8 cellular contexts compared by ENCODE assay signal in the genomic region with DNA sequence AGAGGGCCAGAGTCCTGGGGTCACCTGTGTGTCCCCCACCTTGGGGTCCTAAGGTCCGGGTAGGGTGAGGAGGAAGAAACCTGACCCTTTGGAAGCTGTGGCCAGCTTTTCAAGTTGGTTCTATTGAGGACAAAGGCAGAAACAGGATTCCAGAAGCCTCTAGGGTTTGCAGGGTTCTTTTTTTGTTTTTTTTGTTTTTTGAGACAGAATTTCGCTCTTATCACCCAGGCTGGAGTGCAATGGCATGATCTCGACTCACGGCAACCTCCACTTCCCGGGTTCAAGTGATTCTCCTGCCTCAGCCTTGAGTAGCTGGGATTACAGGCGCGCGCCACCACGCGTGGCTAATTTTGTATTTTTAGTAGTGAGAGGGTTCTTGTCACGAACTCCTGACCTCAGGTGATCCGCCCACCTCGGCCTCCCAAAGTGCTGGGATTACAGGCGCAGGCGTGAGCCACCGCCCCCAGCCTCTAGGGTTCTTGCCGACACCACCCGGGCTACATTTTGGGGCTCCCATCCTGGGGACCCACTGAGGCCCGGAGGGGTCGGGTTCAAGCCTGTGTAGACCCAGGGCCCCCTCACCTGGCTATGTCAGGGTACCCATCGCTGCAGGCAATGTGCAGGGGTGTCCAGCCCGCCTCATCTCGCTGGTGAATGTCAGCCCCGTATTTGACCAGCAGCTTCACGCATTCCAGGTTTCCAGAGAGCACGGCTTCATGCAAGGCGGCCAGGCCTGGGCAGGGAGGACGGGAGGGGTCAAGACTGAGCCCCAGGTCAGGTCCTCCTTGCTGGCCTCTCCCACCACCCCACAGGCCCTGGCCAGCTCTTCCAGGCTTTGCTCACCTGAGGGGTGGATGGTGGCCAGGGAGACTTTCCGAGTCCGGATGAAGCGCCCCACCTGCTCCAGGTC. TPM values are rescaled to one million over a fixed set of nuclear protein-coding genes. Genes with fewer than 3 reads are reported as not detected.
DNase-seq lines count a peak whose midpoint lies in the region; ATAC-seq and TF ChIP-seq lines count a peak whose summit lies in the region.

No MANE protein-coding gene starts in this region.

- H2AFZ ChIP-seq in Loucy (ENCODE audit: low read length) = peak overlapping the region; percentile 76; the same call in 1 of the 2 replicates

- no peak for ATAC-seq in natural killer cell

- H3K9me2 ChIP-seq in Loucy (replicated peaks; ENCODE audit: low read depth, low read length) = no peaks in the 10 kb centered on the region

- DNase-seq in BE2C = no peak
- DNase-seq in coronary artery (ENCODE audit: low spot score) = no peak
- DNase-seq in natural killer cell = no peak
- no peak for DNase-seq in D341Med (ENCODE audit: low spot score)
- no peak for DNase-seq in NCI-H226
- no peak for DNase-seq in mucosa of gallbladder (ENCODE audit: low spot score)
- DNase-seq in Kasumi-1 (lab: John Stamatoyannopoulos, UW) = no peak

- no peaks in the 10 kb centered on the region for H3F3A ChIP-seq in Loucy (ENCODE audit: low read depth)

- peak overlapping the region; percentile 81 to 94 for H3K27ac ChIP-seq in coronary artery

- H3K4me3 Mint-ChIP-seq in natural killer cell = peak overlapping the region; percentile 71

- H3K36me3 Mint-ChIP-seq in natural killer cell = no peaks in the 10 kb centered on the region

- H4K20me1 ChIP-seq in Loucy (ENCODE audit: insufficient read depth, low read length, poor library complexity, severe bottlenecking) = no peaks in the 10 kb centered on the region

- peak overlapping the region; percentile 98 for H3K9ac ChIP-seq in Loucy (ENCODE audit: low read depth, low read length, poor library complexity, severe bottlenecking)

- H3K4me1 Mint-ChIP-seq in natural killer cell = peaks cover 12 to 20% of the 10 kb centered on the region in 2 donors

- intact Hi-C loops in natural killer cell (cut with micrococcal nuclease) = loop anchor here (2.0 kb wide), 1 partner anchor 27 kb away; a partner anchor contains a TSS

- no peaks in the 10 kb centered on the region for H3K27me3 ChIP-seq in BE2C
- H3K27me3 ChIP-seq in Loucy (ENCODE audit: insufficient read depth, low read length, poor library complexity, severe bottlenecking) = no peaks in the 10 kb centered on the region

- peak overlapping the region; percentile 75 to 94 for H3K27ac Mint-ChIP-seq in natural killer cell

- peaks cover 40% of the 10 kb centered on the region for H3K79me2 ChIP-seq in Loucy (ENCODE audit: insufficient read depth, low read length)

- H3K4me3 ChIP-seq in BE2C (ENCODE audit: low read depth, low read length) (peak overlapping the region; percentile 87), Loucy (ENCODE audit: low read length, poor library complexity, severe bottlenecking) (peak overlapping the region; percentile 92), coronary artery (peak overlapping the region; percentile 91)

- H3K9me3 Mint-ChIP-seq in natural killer cell = no peaks in the 10 kb centered on the region

- no peak for TF ChIP-seq CTCF in BE2C (IDR thresholded peaks at IDR 0.05; ENCODE audit: low read depth, low read length)
- no peak for TF ChIP-seq CTCF in Loucy (conservative IDR thresholded peaks at IDR 0.05; ENCODE audit: low read length)
- TF ChIP-seq CTCF in coronary artery (IDR thresholded peaks at IDR 0.05) = no peak
- TF ChIP-seq CTCF in natural killer cell (IDR thresholded peaks at IDR 0.05) = no peak

- no peaks in the 10 kb centered on the region for H3K27me3 Mint-ChIP-seq in natural killer cell (ENCODE audit: low read depth in 2 of 2)

- no peaks in the 10 kb centered on the region for H3K4me1 ChIP-seq in BE2C
- peaks cover 17% of the 10 kb centered on the region for H3K4me1 ChIP-seq in Loucy (ENCODE audit: insufficient read depth, low read length, poor library complexity, severe bottlenecking)

- peak overlapping the region; percentile 89 for H3K4me2 ChIP-seq in Loucy (ENCODE audit: low read depth, low read length, poor library complexity, severe bottlenecking)

- no peaks in the 10 kb centered on the region for H3K36me3 ChIP-seq in BE2C
- H3K36me3 ChIP-seq in Loucy (ENCODE audit: insufficient read depth, low read length) = no peaks in the 10 kb centered on the region

- H3K9me3 ChIP-seq in BE2C (no peaks in the 10 kb centered on the region), Loucy (ENCODE audit: insufficient read depth, low read depth, low read length) (no peaks in the 10 kb centered on the region)

RNA-seq across cellular contexts. Expression of a gene that starts 0.7 kb away (rescaled TPM):
- polyA plus RNA-seq in BE2C (2012; ENCODE audit: insufficient read depth, insufficient read length, low read depth) = not detected
- total RNA-seq in natural killer cell (not detected), mucosa of gallbladder (not detected)

RNA-seq across cellular contexts. Expression of a gene that starts 1.1 kb away (rescaled TPM):
- polyA plus RNA-seq in BE2C (2012; ENCODE audit: insufficient read depth, insufficient read length, low read depth) = 410 TPM
- 10 to 100 TPM; 81.1 to 95.5 (median 84.2) TPM for total RNA-seq in natural killer cell
- total RNA-seq in mucosa of gallbladder = 85.3 TPM

RNA-seq across cellular contexts. Expression of a gene that starts 26.2 kb away (rescaled TPM):
- polyA plus RNA-seq in BE2C (2012; ENCODE audit: insufficient read depth, insufficient read length, low read depth) = 890 TPM
- total RNA-seq in natural killer cell (100 to 1,000 TPM; 334 to 468 (median 386) TPM), mucosa of gallbladder (611 TPM)

RNA-seq across cellular contexts. Expression of a gene that starts 30.2 kb away (rescaled TPM):
- polyA plus RNA-seq in BE2C (2012; ENCODE audit: insufficient read depth, insufficient read length, low read depth) = not detected
- not detected for total RNA-seq in natural killer cell
- 0.20 TPM for total RNA-seq in mucosa of gallbladder

RNA-seq across cellular contexts. Expression of a gene that starts 37.0 kb away (rescaled TPM):
- 2,008 TPM for polyA plus RNA-seq in BE2C (2012; ENCODE audit: insufficient read depth, insufficient read length, low read depth)
- total RNA-seq in natural killer cell (100 to 1,000 TPM; 600 to 824 (median 689) TPM), mucosa of gallbladder (340 TPM)
